Comparison of ENCODE assay signal across 19 cellular contexts in the genomic region with DNA sequence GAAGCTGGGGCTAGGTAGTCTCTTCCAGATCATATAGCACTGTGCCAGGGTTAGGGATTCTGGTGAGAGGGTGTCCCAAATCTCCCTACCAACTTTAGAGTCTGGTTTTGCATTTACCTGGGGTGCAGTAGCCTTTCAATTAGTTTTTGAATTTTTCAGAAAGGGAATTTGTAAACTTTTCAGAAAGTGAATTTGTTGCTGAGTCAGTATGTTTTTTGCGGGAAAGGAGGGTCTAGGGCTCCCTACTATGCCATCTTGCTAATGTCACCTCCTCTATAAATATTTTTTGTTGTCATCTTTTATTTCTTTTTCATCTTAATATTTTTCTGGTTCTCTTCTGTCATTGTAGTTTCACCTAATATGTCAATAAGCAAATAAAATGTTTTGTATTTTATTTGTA.
DNase-seq lines count a peak whose midpoint lies in the region; ATAC-seq, FAIRE-seq and TF ChIP-seq lines count a peak whose summit lies in the region.
"Had no signal": no experiment of that assay in that cellular context is flagged by ENCODE, and none has a peak within 500 bp of the region (broad histone marks: within the 10 kb centered on the region; RNA-seq: fewer than 3 reads in every experiment).

No MANE protein-coding gene starts in this region.

- H2AFZ ChIP-seq in HepG2 (ENCODE audit: low read length) (no peak overlapping the region), IMR-90 (replicated peaks; ENCODE audit: low read length, poor library complexity) (no peak overlapping the region)

- FAIRE-seq in HepG2 (lab: Jason Lieb, UNC) = no peak
- FAIRE-seq: D721Med, G401.6, GM12891, GM19239 had no signal

- H3K27ac ChIP-seq in HepG2 (ENCODE audit: extremely low read length, insufficient read depth, low read length) (no peak overlapping the region), right lobe of liver (no peak overlapping the region), IMR-90 (ENCODE audit: insufficient read depth, low read length) (no peak overlapping the region), left ventricle myocardium inferior (replicated peaks) (no peak overlapping the region)
- H3K27ac ChIP-seq: 22Rv1; BLaER1 treated with 17β-estradiol and CSF1 and Interleukin-3, amounts not matched to agents 10 nM and 100 nM; C4-2B had no signal

- H2BK5ac ChIP-seq in IMR-90 (ENCODE audit: low read depth, low read length, poor library complexity, severe bottlenecking) = no peak overlapping the region

- H4K20me1 ChIP-seq in HepG2 (ENCODE audit: insufficient read depth, low read length) (no peaks in the 10 kb centered on the region), IMR-90 (ENCODE audit: insufficient read depth, low read length) (no peaks in the 10 kb centered on the region)
- H4K20me1 ChIP-seq: BLaER1 treated with 17β-estradiol and CSF1 and Interleukin-3, amounts not matched to agents 10 nM and 100 nM had no signal

- CTCF ChIA-PET in HepG2 (lab: Yijun Ruan, JAX; ENCODE audit: low intra/inter-chr PET ratio, low total read pairs) = no interaction called here
- CTCF ChIA-PET in IMR-90 (lab: Yijun Ruan, JAX) = interaction anchor here (1.3 kb wide), 1 partner anchor 401 kb away, joined by 3 read pairs; no protein-coding TSS in a partner anchor

- no peak overlapping the region for H3K56ac ChIP-seq in IMR-90 (ENCODE audit: extremely low read depth, insufficient read depth, low read length)

- H2BK20ac ChIP-seq in IMR-90 (ENCODE audit: low read depth, low read length) = no peak overlapping the region

- no peak overlapping the region for H4K8ac ChIP-seq in IMR-90 (ENCODE audit: low read depth in 2 of 2, low read length in 2 of 2)

- POLR2A ChIA-PET in HepG2 (lab: Yijun Ruan, JAX) (no interaction called here), IMR-90 (lab: Charles Lee; ENCODE audit: unreplicated experiment) (no interaction called here)

- no peak overlapping the region for H2AK5ac ChIP-seq in IMR-90 (ENCODE audit: low read depth, low read length)

- no peak for DNase-seq in HepG2 (ENCODE audit: low spot score)
- DNase-seq in right lobe of liver = no peak
- no peak for DNase-seq in IMR-90
- no peak for DNase-seq in HAP-1 (ENCODE audit: low spot score in 2 of 2)
- DNase-seq in left ventricle myocardium inferior = no peak
- DNase-seq: AML-193; Caco-2; Calu3; CD4-positive, alpha-beta T cell; CD8-positive, alpha-beta T cell; DMS79 treated with DMSO at 0.1 percent for 48 hours; GF-D8 had no signal

- no peak for TF ChIP-seq CTCF in HepG2 (CRISPR knock-in tag; IDR thresholded peaks at IDR 0.05)
- no peak for TF ChIP-seq CTCF in right lobe of liver (IDR thresholded peaks at IDR 0.05)
- no peak for TF ChIP-seq CTCF in IMR-90 (conservative IDR thresholded peaks at IDR 0.05; ENCODE audit: low read depth, low read length)
- no peak for TF ChIP-seq CTCF in left ventricle myocardium inferior (IDR thresholded peaks at IDR 0.05; ENCODE audit: borderline replicate concordance)

- no peak overlapping the region for H3K23ac ChIP-seq in IMR-90 (ENCODE audit: low read depth, low read length)

- H4K5ac ChIP-seq in IMR-90 (ENCODE audit: low read depth, low read length) = no peak overlapping the region

- H3K27me3 ChIP-seq in HepG2 (ENCODE audit: control insufficient read depth in 1 of 2, insufficient read depth in 2 of 2, low read length in 2 of 2) (no peaks in the 10 kb centered on the region), right lobe of liver (no peaks in the 10 kb centered on the region), IMR-90 (ENCODE audit: control insufficient read depth, insufficient read depth, low read length) (no peaks in the 10 kb centered on the region), HAP-1 (ENCODE audit: low read depth) (no peaks in the 10 kb centered on the region), left ventricle myocardium inferior (ENCODE audit: low read depth) (no peaks in the 10 kb centered on the region)
- H3K27me3 ChIP-seq: BLaER1 treated with 17β-estradiol and CSF1 and Interleukin-3, amounts not matched to agents 10 nM and 100 nM had no signal

- no peak overlapping the region for H3K18ac ChIP-seq in IMR-90 (ENCODE audit: low read depth, low read length)

- H2AK9ac ChIP-seq in IMR-90 (replicated peaks; ENCODE audit: low read depth, low read length, poor library complexity) = no peak overlapping the region

- H3K4me3 ChIP-seq in HepG2 (replicated peaks in 1 of 3; ENCODE audit: insufficient read depth in 1 of 3, low read depth in 2 of 3, low read length in 3 of 3) (no peak overlapping the region), right lobe of liver (no peak overlapping the region), IMR-90 (ENCODE audit: insufficient read depth, low read depth, low read length) (no peak overlapping the region), HAP-1 (no peak overlapping the region), left ventricle myocardium inferior (no peak overlapping the region)
- H3K4me3 ChIP-seq: BLaER1 treated with 17β-estradiol and CSF1 and Interleukin-3, amounts not matched to agents 10 nM and 100 nM had no signal

- H3K4ac ChIP-seq in IMR-90 (ENCODE audit: low read depth, low read length) = no peak overlapping the region

- no peak overlapping the region for H2BK120ac ChIP-seq in IMR-90 (ENCODE audit: low read depth, low read length)

- 2% methylated on average over 1 of the region's 1 CpG for WGBS in HepG2 (ENCODE audit: low lambda C conversion rate)
- WGBS in right lobe of liver (ENCODE audit: insufficient coverage, low coverage, low lambda C conversion rate, missing lambda C conversion rate) = 63% methylated on average over 1 of the region's 1 CpG
- WGBS in IMR-90 (ENCODE audit: extremely low coverage in 2 of 2, insufficient read length in 1 of 2), 2 experiments = no CpG with 5 or more reads among the region's 1 CpG

- ATAC-seq in HepG2 (no peak), right lobe of liver (no peak), IMR-90 (ENCODE audit: low read depth) (no peak)
- ATAC-seq: CD8-positive, alpha-beta T cell had no signal

- no peaks in the 10 kb centered on the region for H3K36me3 ChIP-seq in HepG2 (replicated peaks in 1 of 2; ENCODE audit: control insufficient read depth in 1 of 2, insufficient read depth in 2 of 2, low read length in 2 of 2)
- H3K36me3 ChIP-seq in right lobe of liver = no peaks in the 10 kb centered on the region
- no peaks in the 10 kb centered on the region for H3K36me3 ChIP-seq in IMR-90 (ENCODE audit: control insufficient read depth, insufficient read depth, low read length)
- H3K36me3 ChIP-seq in HAP-1 (replicated peaks) = no peaks in the 10 kb centered on the region
- no peaks in the 10 kb centered on the region for H3K36me3 ChIP-seq in left ventricle myocardium inferior
- H3K36me3 ChIP-seq: BLaER1 treated with 17β-estradiol and CSF1 and Interleukin-3, amounts not matched to agents 10 nM and 100 nM had no signal

- TF ChIP-seq RAD21 in HepG2 (CRISPR knock-in tag; IDR thresholded peaks at IDR 0.05) (no peak), IMR-90 (IDR thresholded peaks at IDR 0.05; ENCODE audit: low read length) (no peak)

- H3K79me2 ChIP-seq in HepG2 (ENCODE audit: insufficient read depth, low read length) = no peaks in the 10 kb centered on the region

- intact Hi-C loops in HepG2 (cut with micrococcal nuclease; ENCODE audit: unreplicated experiment) (no loop called here), right lobe of liver (cut with DNase I) (no loop called here), IMR-90 (cut with micrococcal nuclease) (no loop called here), left ventricle myocardium inferior (cut with micrococcal nuclease) (no loop called here)

- H3K4me2 ChIP-seq in HepG2 (ENCODE audit: low read depth, low read length) (no peak overlapping the region), IMR-90 (ENCODE audit: low read depth, low read length) (no peak overlapping the region)
- H3K4me2 ChIP-seq: BLaER1 treated with 17β-estradiol and CSF1 and Interleukin-3, amounts not matched to agents 10 nM and 100 nM had no signal

- H2BK15ac ChIP-seq in IMR-90 (ENCODE audit: low read depth, low read length) = no peak overlapping the region

- TF ChIP-seq EP300 in HepG2 (IDR thresholded peaks at IDR 0.05; ENCODE audit: low read depth in 2 of 2, low read length in 2 of 2) (no peak), HepG2 (CRISPR knock-in tag; IDR thresholded peaks at IDR 0.05; ENCODE audit: borderline replicate concordance) (no peak)

- TF ChIP-seq POLR2A in HepG2 (IDR thresholded peaks at IDR 0.05; ENCODE audit: insufficient read depth in 1 of 2, low read depth in 2 of 2, low read length in 2 of 2) (no peak), right lobe of liver (IDR thresholded peaks at IDR 0.05) (no peak), IMR-90 (IDR thresholded peaks at IDR 0.05; ENCODE audit: low read depth, low read length) (no peak)

- H3K4me1 ChIP-seq in HepG2 (ENCODE audit: insufficient read depth, low read length) = no peaks in the 10 kb centered on the region
- H3K4me1 ChIP-seq in right lobe of liver = no peaks in the 10 kb centered on the region
- H3K4me1 ChIP-seq in IMR-90 (ENCODE audit: control insufficient read depth, insufficient read depth, low read length) = no peaks in the 10 kb centered on the region
- H3K4me1 ChIP-seq in HAP-1 = no peaks in the 10 kb centered on the region
- H3K4me1 ChIP-seq in left ventricle myocardium inferior = no peaks in the 10 kb centered on the region
- H3K4me1 ChIP-seq: BLaER1 treated with 17β-estradiol and CSF1 and Interleukin-3, amounts not matched to agents 10 nM and 100 nM; Caco-2 had no signal

- H3K14ac ChIP-seq in IMR-90 (replicated peaks; ENCODE audit: low read depth, low read length) = no peak overlapping the region

- H3K9me3 ChIP-seq in HepG2 (ENCODE audit: low read length) (peaks cover 35% of the 10 kb centered on the region; the same call in 1 of the 2 replicates), right lobe of liver (no peaks in the 10 kb centered on the region), IMR-90 (ENCODE audit: control insufficient read depth, insufficient read depth, low read length) (no peaks in the 10 kb centered on the region), HAP-1 (no peaks in the 10 kb centered on the region), left ventricle myocardium inferior (replicated peaks) (peaks cover 28% of the 10 kb centered on the region)
- H3K9me3 ChIP-seq: Caco-2 had no signal

- H3K9ac ChIP-seq in HepG2 (ENCODE audit: insufficient read depth, low read depth, low read length) (no peak overlapping the region), IMR-90 (ENCODE audit: low read depth, low read length) (no peak overlapping the region)
- H3K9ac ChIP-seq: BLaER1 treated with 17β-estradiol and CSF1 and Interleukin-3, amounts not matched to agents 10 nM and 100 nM had no signal

- no TSS peak for BruUV-seq in HepG2 (replicated peaks; lab: Mats Ljungman, UMichigan)
- BruUV-seq in IMR-90 (replicated peaks; lab: Mats Ljungman, UMichigan) = no TSS peak

- H3K79me1 ChIP-seq in IMR-90 (ENCODE audit: low read depth in 1 of 2, low read length in 2 of 2) = no peaks in the 10 kb centered on the region

- H4K91ac ChIP-seq in IMR-90 (ENCODE audit: insufficient read depth, low read depth, low read length) = no peak overlapping the region

- dilution Hi-C loops in IMR-90 (cut with HindIII; ENCODE audit: low sequenced_read_pairs, unreplicated experiment) = no loop called here

- in situ Hi-C loops in HepG2 (cut with HindIII; ENCODE audit: extremely low pct_ligation_motif_present, low pct_unique_long_range_greater_than_20kb) = no loop called here
- in situ Hi-C loops in IMR-90 (cut with MboI; ENCODE audit: low sequenced_read_pairs) = no loop called here
- in situ Hi-C loops in HAP-1 (cut with MboI; ENCODE audit: low sequenced_read_pairs) = loop anchor here (25.0 kb wide), 1 partner anchor 392 kb away; no protein-coding TSS in a partner anchor

- H3K9me1 ChIP-seq in IMR-90 (ENCODE audit: insufficient read depth, low read length) = no peaks in the 10 kb centered on the region
